11 cellular contexts compared by ENCODE assay signal in genomic region chr4:40462326-40462725, GRCh38.
DNase-seq lines count a peak whose midpoint lies in the region; ATAC-seq and TF ChIP-seq lines count a peak whose summit lies in the region.
"Had no signal": no experiment of that assay in that cellular context is flagged by ENCODE, and none has a peak within 500 bp of the region (broad histone marks: within the 10 kb centered on the region; RNA-seq: fewer than 3 reads in every experiment).

No MANE protein-coding gene starts in this region.

- H3K36me3 Mint-ChIP-seq in activated CD4-positive, alpha-beta T cell treated with anti-CD3 and anti-CD28 coated beads for 36 hours (ENCODE audit: low read depth): peaks cover 2% of the 10 kb centered on the region
- no peaks in the 10 kb centered on the region for H3K36me3 Mint-ChIP-seq in MCF 10A (ENCODE audit: insufficient read depth, unreplicated experiment)

- no TSS peak for BruUV-seq in MCF 10A (replicated peaks; lab: Mats Ljungman, UMichigan)

- CTCF ChIA-PET in activated CD4-positive, alpha-beta T cell treated with anti-CD3 and anti-CD28 coated beads for 36 hours (lab: Charles Lee): interaction anchor here (0.6 to 1.0 kb wide), 2 partner anchors 8 to 107 kb away, joined by 3 to 4 read pairs; no protein-coding TSS in a partner anchor
- CTCF ChIA-PET in MCF 10A (lab: Yijun Ruan, JAX): interaction anchor here (0.9 to 1.1 kb wide), 2 partner anchors 11 to 13 kb away, joined by 3 to 4 read pairs; no protein-coding TSS in a partner anchor

- peak; percentile 27 for DNase-seq in activated CD4-positive, alpha-beta T cell treated with anti-CD3 and anti-CD28 coated beads for 36 hours
- no peak for DNase-seq in activated CD4-positive, alpha-beta T cell treated with anti-CD3 and anti-CD28 coated beads, Interleukin-2, amount 50 U/mL, for 4 hours
- DNase-seq in HL-60 (ENCODE audit: low read depth in 1 of 2, low spot score in 1 of 2): peak in 1 of 2 experiments; percentile 74
- peak; percentile 33 for DNase-seq in renal cortical epithelial cell (ENCODE audit: low read depth)
- DNase-seq in LoVo (ENCODE audit: low spot score): no peak
- no peak for DNase-seq in MCF 10A (ENCODE audit: unreplicated experiment)
- DNase-seq in activated naive CD4-positive, alpha-beta T cell (lab: John Stamatoyannopoulos, UW): no peak
- DNase-seq: amniotic stem cell, heart right ventricle had no signal

- H3K27me3 Mint-ChIP-seq in activated CD4-positive, alpha-beta T cell treated with anti-CD3 and anti-CD28 coated beads for 36 hours: no peaks in the 10 kb centered on the region
- H3K27me3 Mint-ChIP-seq in MCF 10A (ENCODE audit: insufficient read depth, unreplicated experiment): no peaks in the 10 kb centered on the region

- no peaks in the 10 kb centered on the region for H3K9me3 Mint-ChIP-seq in activated CD4-positive, alpha-beta T cell treated with anti-CD3 and anti-CD28 coated beads for 36 hours (ENCODE audit: low read depth)
- no peaks in the 10 kb centered on the region for H3K9me3 Mint-ChIP-seq in MCF 10A (ENCODE audit: unreplicated experiment)

- H3K4me1 Mint-ChIP-seq in activated CD4-positive, alpha-beta T cell treated with anti-CD3 and anti-CD28 coated beads for 36 hours: peaks cover 14% of the 10 kb centered on the region
- H3K4me1 Mint-ChIP-seq in MCF 10A (ENCODE audit: insufficient read depth, unreplicated experiment): no peaks in the 10 kb centered on the region

- no peak overlapping the region for H3K4me3 ChIP-seq in HL-60 (replicated peaks; ENCODE audit: insufficient read depth, low read length)
- H3K4me3 ChIP-seq: BLaER1, heart right ventricle had no signal

- H3K4me3 Mint-ChIP-seq in activated CD4-positive, alpha-beta T cell treated with anti-CD3 and anti-CD28 coated beads for 36 hours: no peak overlapping the region
- no peak overlapping the region for H3K4me3 Mint-ChIP-seq in MCF 10A (ENCODE audit: unreplicated experiment)

- TF ChIP-seq CTCF in HL-60 (IDR thresholded peaks at IDR 0.05; ENCODE audit: insufficient read depth, low read length) (no peak), MCF 10A (IDR thresholded peaks at IDR 0.05; ENCODE audit: unreplicated experiment) (no peak)

- intact Hi-C loops in activated CD4-positive, alpha-beta T cell treated with anti-CD3 and anti-CD28 coated beads for 36 hours (cut with DNase I, micrococcal nuclease): loop anchor here in 1 of 2 experiments (10.0 kb wide), 1 partner anchor 92 kb away; no protein-coding TSS in a partner anchor
- intact Hi-C loops in MCF 10A (cut with micrococcal nuclease): no loop called here

- no peaks in the 10 kb centered on the region for H3K27me3 ChIP-seq in HL-60 (ENCODE audit: insufficient read depth, poor library complexity, severe bottlenecking)
- H3K27me3 ChIP-seq: BLaER1 had no signal

- POLR2A ChIA-PET in activated CD4-positive, alpha-beta T cell treated with anti-CD3 and anti-CD28 coated beads for 36 hours (lab: Charles Lee): no interaction called here
- POLR2A ChIA-PET in MCF 10A (lab: Yijun Ruan, JAX): no interaction called here

- ATAC-seq in activated CD4-positive, alpha-beta T cell treated with anti-CD3 and anti-CD28 coated beads for 36 hours: peak; percentile 43
- peak; percentile 80 for ATAC-seq in GM21786 (IDR thresholded peaks at IDR 0.05; ENCODE audit: unreplicated experiment)
- ATAC-seq: heart right ventricle had no signal

- no peak overlapping the region for H3K27ac Mint-ChIP-seq in activated CD4-positive, alpha-beta T cell treated with anti-CD3 and anti-CD28 coated beads for 36 hours
- H3K27ac Mint-ChIP-seq in MCF 10A (ENCODE audit: low read depth, unreplicated experiment): no peak overlapping the region

- H3K27ac ChIP-seq in HL-60 (replicated peaks): peak overlapping the region; percentile 56
- H3K27ac ChIP-seq: BLaER1, heart right ventricle had no signal

Comparison
In these comparisons a context has a peak if more than half of its experiments do, and no peak if none do; other contexts are left out.
1. DNase-seq: peak in activated CD4-positive, alpha-beta T cell treated with anti-CD3 and anti-CD28 coated beads for 36 hours (single experiment) and renal cortical epithelial cell (single experiment); none in activated CD4-positive, alpha-beta T cell treated with anti-CD3 and anti-CD28 coated beads, Interleukin-2, amount 50 U/mL, for 4 hours (0 of 2), LoVo (single experiment), MCF 10A (single experiment) and activated naive CD4-positive, alpha-beta T cell (0 of 4).